25 cellular contexts compared by ENCODE assay signal in genomic region chr16:79962962-79963361, GRCh38.
"Had no signal": no experiment of that assay in that cellular context is flagged by ENCODE, and none has a peak within 500 bp of the region (broad histone marks: within the 10 kb centered on the region; RNA-seq: fewer than 3 reads in every experiment).

No MANE protein-coding gene starts in this region.

- FAIRE-seq: colon, endothelial cell of umbilical vein, islet of Langerhans, keratinocyte had no signal

- H3K27me3 ChIP-seq: esophagus muscularis mucosa had no signal

- H3K4me1 ChIP-seq: esophagus muscularis mucosa, gastrocnemius medialis, heart right ventricle, left lung, lower lobe of right lung had no signal

- H3K4me3 ChIP-seq: coronary artery, dorsolateral prefrontal cortex, esophagus muscularis mucosa, gastrocnemius medialis, heart right ventricle, left lung, lower lobe of right lung, mucosa of descending colon had no signal

- ATAC-seq: gastrocnemius medialis; heart right ventricle; left cardiac atrium; left lung; left ventricle myocardium superior; lower lobe of right lung; mucosa of descending colon; naive thymus-derived CD8-positive, alpha-beta T cell had no signal

- H3K9me3 ChIP-seq: esophagus muscularis mucosa, gastrocnemius medialis, heart right ventricle, left lung, lower lobe of right lung, mucosa of descending colon had no signal

- DNase-seq: dermis blood vessel endothelial cell; dorsolateral prefrontal cortex; effector CD4-positive, alpha-beta T cell; effector memory CD4-positive, alpha-beta T cell; foreskin fibroblast; foreskin melanocyte; gastrocnemius medialis; glutamatergic neuron; head of caudate nucleus; heart right ventricle; hippocampal formation; left cardiac atrium; left lung; left ventricle myocardium superior; lower lobe of right lung; mesenchymal stem cell; mucosa of descending colon; naive B cell; naive thymus-derived CD8-positive, alpha-beta T cell had no signal

- H3K36me3 ChIP-seq: esophagus muscularis mucosa, gastrocnemius medialis, heart right ventricle, left lung, lower lobe of right lung had no signal

- H3K27ac ChIP-seq: coronary artery, dorsolateral prefrontal cortex, esophagus muscularis mucosa, gastrocnemius medialis, heart right ventricle, left lung, lower lobe of right lung had no signal
